ENCODE assay signal across 8 cellular contexts in genomic region chr15:43329960-43330779, GRCh38. TPM values are rescaled to one million over a fixed set of nuclear protein-coding genes. Genes with fewer than 3 reads are reported as not detected.
DNase-seq lines count a peak whose midpoint lies in the region; ATAC-seq and TF ChIP-seq lines count a peak whose summit lies in the region.

LCMT2 (minus strand) TSS chr15:43330573; CDS start chr15:43330489, 84 bp downstream.

- peak within 1 kb of the TSS; percentile 98 for H3K4me2 ChIP-seq in mammary epithelial cell (ENCODE audit: insufficient read depth, low read depth, low read length)

- DNase-seq in NCI-H2227 treated with DMSO at 0.1 percent for 48 hours (lab: John Stamatoyannopoulos, UW) = peak; percentile 77
- peak; percentile 93 for DNase-seq in mammary epithelial cell

- H3K27ac ChIP-seq in ACC112 (ENCODE audit: low read depth, low read length) = peak within 1 kb of the TSS; percentile 83
- peak within 1 kb of the TSS; percentile 72 for H3K27ac ChIP-seq in mammary epithelial cell (ENCODE audit: insufficient read depth, low read depth, low read length)
- no peak within 1 kb of the TSS for H3K27ac ChIP-seq in iPS-20b (ENCODE audit: low read length)
- peak within 1 kb of the TSS; percentile 71 to 95 (median 90) for H3K27ac ChIP-seq in skin epidermis

- H3K27me3 ChIP-seq in ACC112 (ENCODE audit: insufficient read depth, low read length) = no peaks in the 10 kb centered on the region
- H3K27me3 ChIP-seq in mammary epithelial cell (ENCODE audit: insufficient read depth, low read length) = no peaks in the 10 kb centered on the region
- peaks cover 1% of the 10 kb centered on the region; the same call in 1 of the 2 replicates for H3K27me3 ChIP-seq in iPS-20b (ENCODE audit: insufficient read depth, low read length)

- BruUV-seq in mammary epithelial cell (replicated peaks; lab: Mats Ljungman, UMichigan) = TSS peak; percentile 37

- TF ChIP-seq CTCF in WI38 (IDR thresholded peaks at IDR 0.05; ENCODE audit: low read depth, low read length) (no peak), mammary epithelial cell (conservative IDR thresholded peaks at IDR 0.05 in 1 of 2, IDR thresholded peaks at IDR 0.05 in 1 of 2; ENCODE audit: extremely low read depth in 1 of 2, insufficient read depth in 1 of 2, low read depth in 1 of 2, low read length in 2 of 2) (no peak)

- H3K9me3 ChIP-seq in mammary epithelial cell (replicated peaks; ENCODE audit: insufficient read depth, low read length) (no peaks in the 10 kb centered on the region), iPS-20b (ENCODE audit: insufficient read depth, low read depth, low read length) (no peaks in the 10 kb centered on the region)

- H3K4me3 ChIP-seq in ACC112 (ENCODE audit: low read depth, low read length) = peak within 1 kb of the TSS; percentile 80
- H3K4me3 ChIP-seq in WI38 (ENCODE audit: low read depth, low read length) = peak within 1 kb of the TSS; percentile 74
- H3K4me3 ChIP-seq in mammary epithelial cell (replicated peaks in 1 of 3; ENCODE audit: insufficient read depth in 1 of 3, low read depth in 2 of 3, low read length in 3 of 3) = peak within 1 kb of the TSS; percentile 76 to 85 (median 81)
- peak within 1 kb of the TSS; percentile 85 for H3K4me3 ChIP-seq in iPS-20b (ENCODE audit: low read length)
- H3K4me3 ChIP-seq in skin epidermis = peak within 1 kb of the TSS; percentile 55 to 90 (median 68)

- WGBS in mammary epithelial cell (ENCODE audit: low coverage, missing lambda C conversion rate) = under 1% methylated on average over 30 of the region's 86 CpGs

- dilution Hi-C loops in mammary epithelial cell (cut with HindIII; ENCODE audit: low sequenced_read_pairs) = loop anchor here (5.0 kb wide), 1 partner anchor 87 kb away; no protein-coding TSS in a partner anchor

- H3K36me3 ChIP-seq in ACC112 (ENCODE audit: insufficient read depth, low read length) (no peaks in the 10 kb centered on the region; the same call in 1 of the 2 replicates), mammary epithelial cell (ENCODE audit: insufficient read depth, low read length) (peaks cover 4% of the 10 kb centered on the region), iPS-20b (ENCODE audit: insufficient read depth, low read depth, low read length) (peaks cover 24% of the 10 kb centered on the region)

- intact Hi-C loops in mammary epithelial cell (cut with micrococcal nuclease) = no loop called here

- H3K4me1 ChIP-seq in ACC112 (ENCODE audit: control insufficient read depth, insufficient read depth, low read length, unreplicated experiment) (peaks cover 21% of the 10 kb centered on the region), mammary epithelial cell (ENCODE audit: insufficient read depth, low read length) (peaks cover 14% of the 10 kb centered on the region), iPS-20b (ENCODE audit: insufficient read depth, low read length) (peaks cover 15% of the 10 kb centered on the region)

- H3K9ac ChIP-seq in mammary epithelial cell (ENCODE audit: insufficient read depth, low read length) = peak within 1 kb of the TSS; percentile 74
- H3K9ac ChIP-seq in iPS-20b (ENCODE audit: low read depth, low read length) = peak within 1 kb of the TSS; percentile 92

- CTCF ChIA-PET in mammary epithelial cell (lab: Charles Lee; ENCODE audit: low non-redundant PET) = interaction anchor here (0.7 kb wide), 1 partner anchor 496 kb away, joined by 3 read pairs; no protein-coding TSS in a partner anchor

- H2AFZ ChIP-seq in ACC112 (ENCODE audit: low read length, unreplicated experiment) (peak within 1 kb of the TSS; percentile 82), mammary epithelial cell (ENCODE audit: low read depth, low read length) (peak within 1 kb of the TSS; percentile 94)

- ATAC-seq in GM18870 (IDR thresholded peaks at IDR 0.05; ENCODE audit: unreplicated experiment) (peak; percentile 90), HG03135 (IDR thresholded peaks at IDR 0.05; ENCODE audit: unreplicated experiment) (peak; percentile 91)

- H3K79me2 ChIP-seq in ACC112 (ENCODE audit: control insufficient read depth, insufficient read depth, low read length, unreplicated experiment) = peaks cover 21% of the 10 kb centered on the region
- H3K79me2 ChIP-seq in mammary epithelial cell (ENCODE audit: insufficient read depth, low read length) = peaks cover 20% of the 10 kb centered on the region

- in situ Hi-C loops in mammary epithelial cell (cut with MboI; ENCODE audit: low sequenced_read_pairs in 2 of 2) = no loop called here

- no peaks in the 10 kb centered on the region for H4K20me1 ChIP-seq in mammary epithelial cell (ENCODE audit: insufficient read depth, low read length)

RNA-seq across cellular contexts. Expression of gene LCMT2, which starts in this region (rescaled TPM):
- total RNA-seq in mammary epithelial cell = 1 to 10 TPM; 7.9 to 9.5 TPM
- 13.2 TPM for polyA plus RNA-seq in mammary epithelial cell
- 5.9 TPM for polyA minus RNA-seq in mammary epithelial cell
